In genomic region chr5:149310947-149311675, GRCh38 we compare ENCODE assay signal across 12 cellular contexts. TPM values are rescaled to one million over a fixed set of nuclear protein-coding genes. Genes with fewer than 3 reads are reported as not detected.
A peak's percentile ranks its signal among the peaks of the same experiment; 100 is the strongest.
DNase-seq lines count a peak whose midpoint lies in the region; ATAC-seq and TF ChIP-seq lines count a peak whose summit lies in the region.
"Had no signal": no experiment of that assay in that cellular context is flagged by ENCODE, and none has a peak within 500 bp of the region (broad histone marks: within the 10 kb centered on the region; RNA-seq: fewer than 3 reads in every experiment).

No MANE protein-coding gene starts in this region.

- peaks cover 30% of the 10 kb centered on the region for H3K27me3 Mint-ChIP-seq in activated naive CD4-positive, alpha-beta T cell treated with anti-CD3 and anti-CD28 coated beads, Interleukin-2, amount 10 ng/mL, durations not matched to agents 7 days and 5 days
- H3K27me3 Mint-ChIP-seq in natural killer cell treated with Interleukin-12 subunit alpha and Interleukin-12 subunit beta and Interleukin-15 and Interleukin-18, amount 100 ng/mL, for 72 hours, result peaks cover 0 to 4% of the 10 kb centered on the region in 2 donors

- TF ChIP-seq CTCF in HFF-Myc (IDR thresholded peaks at IDR 0.05; ENCODE audit: low read depth, low read length, missing control alignments), result no peak

- H3K9ac ChIP-seq in adipocyte (ENCODE audit: low read length), result no peak overlapping the region

- H3K27ac Mint-ChIP-seq in activated naive CD4-positive, alpha-beta T cell treated with anti-CD3 and anti-CD28 coated beads, Interleukin-2, amount 10 ng/mL, durations not matched to agents 7 days and 5 days, result no peak overlapping the region
- H3K27ac Mint-ChIP-seq in natural killer cell treated with Interleukin-12 subunit alpha and Interleukin-12 subunit beta and Interleukin-15 and Interleukin-18, amount 100 ng/mL, for 72 hours, result no peak overlapping the region
- H3K27ac Mint-ChIP-seq in stimulated activated effector memory CD8-positive, alpha-beta T cell treated with anti-CD3 and anti-CD28 coated beads, Interleukin-12 subunit alpha, Interleukin-12 subunit beta, amount 100 ng/mL, for 72 hours, result no peak overlapping the region

- H3K9me3 ChIP-seq in adipocyte (ENCODE audit: control insufficient read depth, low read length), result no peaks in the 10 kb centered on the region
- H3K9me3 ChIP-seq: ascending aorta had no signal

- peaks cover 5% of the 10 kb centered on the region for H3K4me1 Mint-ChIP-seq in activated naive CD4-positive, alpha-beta T cell treated with anti-CD3 and anti-CD28 coated beads, Interleukin-2, amount 10 ng/mL, durations not matched to agents 7 days and 5 days
- peaks cover 0 to 6% of the 10 kb centered on the region in 2 donors for H3K4me1 Mint-ChIP-seq in natural killer cell treated with Interleukin-12 subunit alpha and Interleukin-12 subunit beta and Interleukin-15 and Interleukin-18, amount 100 ng/mL, for 72 hours (ENCODE audit: low read depth in 2 of 2)
- no peaks in the 10 kb centered on the region for H3K4me1 Mint-ChIP-seq in stimulated activated effector memory CD8-positive, alpha-beta T cell treated with anti-CD3 and anti-CD28 coated beads, Interleukin-12 subunit alpha, Interleukin-12 subunit beta, amount 100 ng/mL, for 72 hours

- intact Hi-C loops in left ventricle myocardium superior (cut with micrococcal nuclease), result loop anchor here (10.0 kb wide), 1 partner anchor 46 kb away; no protein-coding TSS in a partner anchor

- H3K36me3 ChIP-seq in adipocyte (ENCODE audit: control insufficient read depth, insufficient read depth, low read length, severe bottlenecking), result peaks cover 47% of the 10 kb centered on the region
- H3K36me3 ChIP-seq: ascending aorta had no signal

- H3K9me3 Mint-ChIP-seq in activated naive CD4-positive, alpha-beta T cell treated with anti-CD3 and anti-CD28 coated beads, Interleukin-2, amount 10 ng/mL, durations not matched to agents 7 days and 5 days, result no peaks in the 10 kb centered on the region
- H3K9me3 Mint-ChIP-seq in natural killer cell treated with Interleukin-12 subunit alpha and Interleukin-12 subunit beta and Interleukin-15 and Interleukin-18, amount 100 ng/mL, for 72 hours, result no peaks in the 10 kb centered on the region
- no peaks in the 10 kb centered on the region for H3K9me3 Mint-ChIP-seq in stimulated activated effector memory CD8-positive, alpha-beta T cell treated with anti-CD3 and anti-CD28 coated beads, Interleukin-12 subunit alpha, Interleukin-12 subunit beta, amount 100 ng/mL, for 72 hours
- H3K9me3 Mint-ChIP-seq: CD14-positive monocyte had no signal

- H3K4me1 ChIP-seq in adipocyte (ENCODE audit: control insufficient read depth, insufficient read depth, low read length), result no peaks in the 10 kb centered on the region
- H3K4me1 ChIP-seq: ascending aorta had no signal

- no peaks in the 10 kb centered on the region for H3K27me3 ChIP-seq in adipocyte (replicated peaks; ENCODE audit: control insufficient read depth, insufficient read depth, low read length)
- H3K27me3 ChIP-seq: ascending aorta had no signal

- DNase-seq in A172 (ENCODE audit: low spot score) (peak; percentile 44), HFF-Myc (ENCODE audit: extremely low read depth, low read depth) (peak; percentile 31), adipocyte (ENCODE audit: low read depth) (peak; percentile 13), left ventricle myocardium superior (peak; percentile 61)
- no peak for DNase-seq in activated naive CD4-positive, alpha-beta T cell treated with anti-CD3 and anti-CD28 coated beads, Interleukin-2, amount 10 ng/mL, durations not matched to agents 7 days and 5 days
- DNase-seq in natural killer cell treated with Interleukin-12 subunit alpha and Interleukin-12 subunit beta and Interleukin-15 and Interleukin-18, amount 100 ng/mL, for 72 hours (ENCODE audit: low spot score), result no peak
- no peak for DNase-seq in stimulated activated effector memory CD8-positive, alpha-beta T cell treated with anti-CD3 and anti-CD28 coated beads, Interleukin-12 subunit alpha, Interleukin-12 subunit beta, amount 100 ng/mL, for 72 hours (ENCODE audit: low spot score in 2 of 2)
- DNase-seq: activated CD4-positive, CD25-positive, alpha-beta regulatory T cell treated with anti-CD3 and anti-CD28 coated beads, Interleukin-2, amount 50 U/mL, for 72 hours; NCI-H748 treated with DMSO at 0.1 percent for 48 hours had no signal

- CTCF ChIA-PET in activated naive CD4-positive, alpha-beta T cell treated with anti-CD3 and anti-CD28 coated beads, Interleukin-2, amount 10 ng/mL, durations not matched to agents 7 days and 5 days (lab: Charles Lee), result interaction anchor here (0.9 to 19.5 kb wide), 2 partner anchors 59 to 69 kb away, joined by 3 to 372 read pairs; no protein-coding TSS in a partner anchor

- no peak overlapping the region for H3K4me3 Mint-ChIP-seq in activated naive CD4-positive, alpha-beta T cell treated with anti-CD3 and anti-CD28 coated beads, Interleukin-2, amount 10 ng/mL, durations not matched to agents 7 days and 5 days
- H3K4me3 Mint-ChIP-seq in natural killer cell treated with Interleukin-12 subunit alpha and Interleukin-12 subunit beta and Interleukin-15 and Interleukin-18, amount 100 ng/mL, for 72 hours, result no peak overlapping the region
- H3K4me3 Mint-ChIP-seq in stimulated activated effector memory CD8-positive, alpha-beta T cell treated with anti-CD3 and anti-CD28 coated beads, Interleukin-12 subunit alpha, Interleukin-12 subunit beta, amount 100 ng/mL, for 72 hours, result no peak overlapping the region
- H3K4me3 Mint-ChIP-seq: CD14-positive monocyte had no signal

- H3K4me3 ChIP-seq in HFF-Myc (replicated peaks; ENCODE audit: low read depth, low read length), result no peak overlapping the region
- no peak overlapping the region for H3K4me3 ChIP-seq in adipocyte (ENCODE audit: low read length)
- H3K4me3 ChIP-seq: ascending aorta had no signal

- peak; percentile 36 for ATAC-seq in left ventricle myocardium superior
- ATAC-seq in natural killer cell treated with Interleukin-12 subunit alpha and Interleukin-12 subunit beta and Interleukin-15 and Interleukin-18, amount 100 ng/mL, for 72 hours, result no peak
- no peak for ATAC-seq in stimulated activated effector memory CD8-positive, alpha-beta T cell treated with anti-CD3 and anti-CD28 coated beads, Interleukin-12 subunit alpha, Interleukin-12 subunit beta, amount 100 ng/mL, for 72 hours
- ATAC-seq in GM19351 (IDR thresholded peaks at IDR 0.05; ENCODE audit: unreplicated experiment), result no peak

- H3K36me3 Mint-ChIP-seq in activated naive CD4-positive, alpha-beta T cell treated with anti-CD3 and anti-CD28 coated beads, Interleukin-2, amount 10 ng/mL, durations not matched to agents 7 days and 5 days, result no peaks in the 10 kb centered on the region
- no peaks in the 10 kb centered on the region for H3K36me3 Mint-ChIP-seq in natural killer cell treated with Interleukin-12 subunit alpha and Interleukin-12 subunit beta and Interleukin-15 and Interleukin-18, amount 100 ng/mL, for 72 hours
- no peaks in the 10 kb centered on the region for H3K36me3 Mint-ChIP-seq in stimulated activated effector memory CD8-positive, alpha-beta T cell treated with anti-CD3 and anti-CD28 coated beads, Interleukin-12 subunit alpha, Interleukin-12 subunit beta, amount 100 ng/mL, for 72 hours
- H3K36me3 Mint-ChIP-seq: CD14-positive monocyte had no signal

RNA-seq across cellular contexts. Expression of gene GRPEL2, which starts 34.2 kb away (rescaled TPM):
- total RNA-seq in A172 (2014; rRNA removed; shearing (Covaris generic)), result 23.3 and 28.3 TPM in 2 replicates
- total RNA-seq in left ventricle myocardium superior, result 8.9 TPM
- total RNA-seq in natural killer cell treated with Interleukin-12 subunit alpha and Interleukin-12 subunit beta and Interleukin-15 and Interleukin-18, amount 100 ng/mL, for 72 hours, result 10 to 100 TPM; 23.6 to 36.8 TPM

RNA-seq across cellular contexts. Expression of gene AFAP1L1, which starts 39.5 kb away (rescaled TPM):
- 0.36 and 1.4 TPM in 2 replicates for total RNA-seq in A172 (2014; rRNA removed; shearing (Covaris generic))
- 48.9 TPM for total RNA-seq in left ventricle myocardium superior
- total RNA-seq in natural killer cell treated with Interleukin-12 subunit alpha and Interleukin-12 subunit beta and Interleukin-15 and Interleukin-18, amount 100 ng/mL, for 72 hours, result under 1 TPM; 0.33 to 0.95 TPM

RNA-seq across cellular contexts. Expression of gene PCYOX1L, which starts 46.7 kb away (rescaled TPM):
- 15.7 and 19.7 TPM in 2 replicates for total RNA-seq in A172 (2014; rRNA removed; shearing (Covaris generic))
- 2.6 TPM for total RNA-seq in left ventricle myocardium superior
- 10 to 100 TPM; 13.1 to 31.6 TPM for total RNA-seq in natural killer cell treated with Interleukin-12 subunit alpha and Interleukin-12 subunit beta and Interleukin-15 and Interleukin-18, amount 100 ng/mL, for 72 hours

Comparison
In these comparisons a context has a peak if more than half of its experiments do, and no peak if none do; other contexts are left out.
1. DNase-seq: peak in A172 (single experiment), HFF-Myc (single experiment), adipocyte (single experiment) and left ventricle myocardium superior (single experiment); none in activated naive CD4-positive, alpha-beta T cell treated with anti-CD3 and anti-CD28 coated beads, Interleukin-2, amount 10 ng/mL, durations not matched to agents 7 days and 5 days (single experiment), natural killer cell treated with Interleukin-12 subunit alpha and Interleukin-12 subunit beta and Interleukin-15 and Interleukin-18, amount 100 ng/mL, for 72 hours (single experiment) and stimulated activated effector memory CD8-positive, alpha-beta T cell treated with anti-CD3 and anti-CD28 coated beads, Interleukin-12 subunit alpha, Interleukin-12 subunit beta, amount 100 ng/mL, for 72 hours (0 of 2).
2. RNA of gene AFAP1L1, which starts 39.5 kb away (total RNA-seq): 48.9 TPM in left ventricle myocardium superior (single experiment); 0.36 to 1.4 TPM in A172 and 0.33 to 0.95 TPM in natural killer cell treated with Interleukin-12 subunit alpha and Interleukin-12 subunit beta and Interleukin-15 and Interleukin-18, amount 100 ng/mL, for 72 hours; every median in the first group is over 10 times any median in the second.